In the genomic region with DNA sequence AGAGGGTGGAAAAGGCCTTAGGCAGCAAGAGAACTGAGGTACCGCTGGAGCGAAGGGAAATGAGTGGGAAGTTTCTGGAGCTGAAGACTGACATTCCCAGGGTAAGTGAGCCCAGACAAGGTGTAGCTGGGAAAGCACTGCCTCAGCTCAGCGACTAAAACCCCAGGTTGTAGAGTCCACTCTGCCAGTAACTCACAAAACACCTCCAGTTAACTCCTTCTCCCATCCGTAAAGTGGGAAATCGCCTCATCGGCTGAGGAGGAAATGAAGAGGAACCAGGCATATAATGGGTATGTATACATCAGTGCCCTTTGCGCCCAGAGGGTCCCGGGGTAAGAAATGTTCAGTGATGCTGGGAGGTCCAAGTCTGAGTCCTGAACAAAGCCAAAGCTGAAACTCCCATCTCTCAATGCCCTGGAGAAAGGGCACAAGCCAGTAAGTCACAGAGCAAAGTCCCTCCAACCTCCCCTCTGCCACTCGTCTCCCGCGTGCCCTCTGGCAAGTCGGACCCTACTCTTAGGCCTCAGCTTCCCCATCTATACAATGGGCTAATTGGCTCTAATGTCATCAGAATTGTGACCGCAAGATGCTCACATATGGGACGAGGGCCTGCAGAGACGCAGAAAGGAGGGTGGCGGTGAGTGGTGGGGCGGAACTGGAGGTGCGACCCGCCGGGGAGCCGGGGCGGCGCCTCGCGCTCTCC, we compare ENCODE assay signal across 7 cellular contexts. TPM values are rescaled to one million over a fixed set of nuclear protein-coding genes. Genes with fewer than 3 reads are reported as not detected.
DNase-seq lines count a peak whose midpoint lies in the region; ATAC-seq and TF ChIP-seq lines count a peak whose summit lies in the region.

No MANE protein-coding gene starts in this region.

- H3K27ac ChIP-seq in PC-9 (peak overlapping the region; percentile 81), osteoblast (ENCODE audit: low read depth, low read length) (peak overlapping the region; percentile 79)

- H3K4me3 ChIP-seq in PC-9: peak overlapping the region; percentile 66
- peak overlapping the region; percentile 82 for H3K4me3 ChIP-seq in osteoblast (ENCODE audit: insufficient read depth, low read length)

- ATAC-seq in GM21737 (IDR thresholded peaks at IDR 0.05; ENCODE audit: unreplicated experiment) (peak; percentile 0), HG03432 (IDR thresholded peaks at IDR 0.05; ENCODE audit: unreplicated experiment) (no peak), HG02642 (IDR thresholded peaks at IDR 0.05; ENCODE audit: poor library complexity, unreplicated experiment) (no peak)

- BruUV-seq in PC-9 (replicated peaks; lab: Mats Ljungman, UMichigan): TSS peak; percentile 47

- H3K27ac Mint-ChIP-seq in endothelial cell (ENCODE audit: unreplicated experiment): peak overlapping the region; percentile 83

- H3K27me3 ChIP-seq in PC-9 (ENCODE audit: insufficient read depth, low read depth) (no peaks in the 10 kb centered on the region), osteoblast (ENCODE audit: insufficient read depth, low read length) (no peaks in the 10 kb centered on the region)

- peaks cover 13% of the 10 kb centered on the region for H3K9me3 ChIP-seq in PC-9 (ENCODE audit: insufficient read depth, low read depth)
- no peaks in the 10 kb centered on the region for H3K9me3 ChIP-seq in osteoblast (ENCODE audit: low read depth, low read length)

- peak overlapping the region; percentile 92 for H3K4me3 Mint-ChIP-seq in endothelial cell (ENCODE audit: unreplicated experiment)

- CTCF ChIA-PET in PC-9 (lab: Charles Lee): no interaction called here

- POLR2A ChIA-PET in PC-9 (lab: Charles Lee; ENCODE audit: unreplicated experiment): no interaction called here

- H3K36me3 ChIP-seq in PC-9 (ENCODE audit: low read depth) (peaks cover 21% of the 10 kb centered on the region), osteoblast (ENCODE audit: insufficient read depth, low read length) (peaks cover 7% of the 10 kb centered on the region)

- peak overlapping the region; percentile 94 for H3K4me2 ChIP-seq in PC-9
- peak overlapping the region; percentile 100 for H3K4me2 ChIP-seq in osteoblast (ENCODE audit: insufficient read depth, low read length)

- TF ChIP-seq CTCF in PC-9 (conservative IDR thresholded peaks at IDR 0.05) (no peak), endothelial cell (IDR thresholded peaks at IDR 0.05; ENCODE audit: unreplicated experiment) (no peak), osteoblast (IDR thresholded peaks at IDR 0.05; ENCODE audit: extremely low read depth, low read depth, low read length) (no peak)

- peaks cover 47% of the 10 kb centered on the region for H3K4me1 Mint-ChIP-seq in endothelial cell (ENCODE audit: unreplicated experiment)

- peaks cover 52% of the 10 kb centered on the region for H3F3A ChIP-seq in PC-9 (ENCODE audit: insufficient read depth, low read depth)

- intact Hi-C loops in PC-9 (cut with micrococcal nuclease; ENCODE audit: unreplicated experiment): loop anchor here (5.0 kb wide), 1 partner anchor 83 kb away; no protein-coding TSS in a partner anchor

- H3K36me3 Mint-ChIP-seq in endothelial cell (ENCODE audit: low read depth, unreplicated experiment): no peaks in the 10 kb centered on the region

- no peaks in the 10 kb centered on the region for H3K9me2 ChIP-seq in PC-9 (ENCODE audit: insufficient read depth)

- H3K4me1 ChIP-seq in PC-9 (replicated peaks; ENCODE audit: insufficient read depth) (peaks cover 72% of the 10 kb centered on the region), osteoblast (ENCODE audit: insufficient read depth, low read length) (peaks cover 30% of the 10 kb centered on the region)

- H3K9me3 Mint-ChIP-seq in endothelial cell (ENCODE audit: unreplicated experiment): no peaks in the 10 kb centered on the region

- H2AFZ ChIP-seq in PC-9: peak overlapping the region; percentile 59; the same call in 1 of the 2 replicates
- peak overlapping the region; percentile 65 for H2AFZ ChIP-seq in osteoblast (ENCODE audit: low read length)

- H3K79me2 ChIP-seq in PC-9 (ENCODE audit: low read depth) (peaks cover 40% of the 10 kb centered on the region), osteoblast (ENCODE audit: insufficient read depth, low read length) (peaks cover 56% of the 10 kb centered on the region)

- H4K20me1 ChIP-seq in PC-9 (ENCODE audit: insufficient read depth): no peaks in the 10 kb centered on the region
- no peaks in the 10 kb centered on the region for H4K20me1 ChIP-seq in osteoblast (ENCODE audit: insufficient read depth, low read length)

- H3K27me3 Mint-ChIP-seq in endothelial cell (ENCODE audit: unreplicated experiment): peaks cover 6% of the 10 kb centered on the region

- DNase-seq in PC-9 (no peak), endothelial cell (ENCODE audit: low spot score) (no peak), osteoblast (ENCODE audit: insufficient read length, low spot score, missing footprints) (no peak), iPS-NIHi7 (ENCODE audit: extremely low spot score) (no peak)

RNA-seq across cellular contexts. Expression of gene VPS37C, which starts 0.6 kb away (rescaled TPM):
- total RNA-seq in PC-9 (2021) (27.1 and 29.0 TPM in 2 replicates), endothelial cell (ENCODE audit: unreplicated experiment) (23.9 TPM), osteoblast (16.8 and 19.2 TPM in 2 replicates)

RNA-seq across cellular contexts. Expression of gene PGA3, which starts 42.7 kb away (rescaled TPM):
- total RNA-seq in PC-9 (2021) (not detected in 2 replicates), endothelial cell (ENCODE audit: unreplicated experiment) (0.80 TPM), osteoblast (not detected in 2 replicates)

RNA-seq across cellular contexts. Expression of gene CD5, which starts 58.3 kb away (rescaled TPM):
- not detected in 2 replicates for total RNA-seq in PC-9 (2021)
- total RNA-seq in endothelial cell (ENCODE audit: unreplicated experiment): not detected
- total RNA-seq in osteoblast: not detected in 2 replicates
